Comparison of ENCODE assay signal across 8 cellular contexts in genomic region chr1:6785721-6786505, GRCh38. TPM values are rescaled to one million over a fixed set of nuclear protein-coding genes. Genes with fewer than 3 reads are reported as not detected.
DNase-seq lines count a peak whose midpoint lies in the region; ATAC-seq, FAIRE-seq and TF ChIP-seq lines count a peak whose summit lies in the region.

No MANE protein-coding gene starts in this region.

- no peaks in the 10 kb centered on the region for H3K9me3 Mint-ChIP-seq in Caco-2 (ENCODE audit: unreplicated experiment)

- no peaks in the 10 kb centered on the region for H4K20me1 ChIP-seq in keratinocyte (ENCODE audit: control insufficient read depth, extremely low read depth, insufficient read depth, low read length)

- intact Hi-C loops in Caco-2 (cut with micrococcal nuclease; ENCODE audit: unreplicated experiment): loop anchor here (2.0 to 10.0 kb wide), 2 partner anchors 59 to 429 kb away; no protein-coding TSS in a partner anchor

- H3K4me1 ChIP-seq in Caco-2 (0 out of 2 replicates have a peak, but pooled peaks cover 5% of the 10 kb centered on the region), keratinocyte (ENCODE audit: control insufficient read depth, extremely low read depth, insufficient read depth, low read length) (peaks cover 15% of the 10 kb centered on the region)

- H3K79me2 ChIP-seq in keratinocyte (ENCODE audit: control insufficient read depth, insufficient read depth, low read length): peaks cover 48% of the 10 kb centered on the region

- TF ChIP-seq CTCF in Caco-2 (IDR thresholded peaks at IDR 0.05; ENCODE audit: insufficient read depth in 1 of 2, low read depth in 1 of 2, low read length in 1 of 2, severe bottlenecking in 1 of 2, unreplicated experiment in 1 of 2) (peak in 1 of 2 experiments; percentile 33), bronchial epithelial cell (IDR thresholded peaks at IDR 0.05; ENCODE audit: insufficient read depth, low read length, severe bottlenecking) (peak; percentile 32), keratinocyte (optimal IDR thresholded peaks at IDR 0.05 in 1 of 3, IDR thresholded peaks at IDR 0.05 in 1 of 3, conservative IDR thresholded peaks at IDR 0.05 in 1 of 3; ENCODE audit: extremely low read depth in 1 of 3, insufficient read depth in 2 of 3, low read length in 3 of 3) (peak in 1 of 3 experiments; percentile 22)

- H3K4me2 ChIP-seq in keratinocyte (ENCODE audit: control insufficient read depth, extremely low read depth, insufficient read depth, low read depth, low read length): peak overlapping the region; percentile 97

- peak overlapping the region; percentile 79 for H3K9ac ChIP-seq in keratinocyte (ENCODE audit: control insufficient read depth, extremely low read depth, insufficient read depth, low read length)

- peak overlapping the region; percentile 97 for H3K27ac Mint-ChIP-seq in Caco-2 (ENCODE audit: unreplicated experiment)

- H3K4me3 Mint-ChIP-seq in Caco-2 (ENCODE audit: unreplicated experiment): peak overlapping the region; percentile 100

- H3K36me3 Mint-ChIP-seq in Caco-2 (ENCODE audit: insufficient read depth, unreplicated experiment): peaks cover 20% of the 10 kb centered on the region

- H3K27ac ChIP-seq in keratinocyte (ENCODE audit: control insufficient read depth, insufficient read depth, low read length): peak overlapping the region; percentile 51

- no peaks in the 10 kb centered on the region for H3K9me1 ChIP-seq in keratinocyte (ENCODE audit: control insufficient read depth, extremely low read depth, insufficient read depth, low read length)

- H3K9me3 ChIP-seq in Caco-2 (no peaks in the 10 kb centered on the region), keratinocyte (ENCODE audit: control insufficient read depth, low read depth, low read length) (no peaks in the 10 kb centered on the region)

- H2AFZ ChIP-seq in keratinocyte (ENCODE audit: control insufficient read depth, low read length): peak overlapping the region; percentile 35

- POLR2A ChIA-PET in Caco-2 (lab: Charles Lee): interaction anchor here (0.7 to 1.8 kb wide), 3 partner anchors 10 to 85 kb away, joined by 3 to 15 read pairs (median 6); partner anchors contain the start of gene DNAJC11

- CTCF ChIA-PET in Caco-2 (lab: Charles Lee): interaction anchor here (1.1 to 1.4 kb wide), 2 partner anchors 66 to 84 kb away, joined by 4 to 9 read pairs; partner anchors contain the start of gene DNAJC11

- dilution Hi-C loops in keratinocyte (cut with MboI; ENCODE audit: extremely low pct_ligation_motif_present, low sequenced_read_pairs): no loop called here

- peaks cover 28% of the 10 kb centered on the region for H3K4me1 Mint-ChIP-seq in Caco-2 (ENCODE audit: low read depth, unreplicated experiment)

- ATAC-seq in HG02759 (IDR thresholded peaks at IDR 0.05; ENCODE audit: unreplicated experiment): peak; percentile 22
- ATAC-seq in GM21529 (IDR thresholded peaks at IDR 0.05; ENCODE audit: unreplicated experiment): no peak
- no peak for ATAC-seq in GM21381 (IDR thresholded peaks at IDR 0.05; ENCODE audit: unreplicated experiment)

- DNase-seq in Caco-2: peak; percentile 30 to 55
- peak; percentile 15 to 45 (median 34) for DNase-seq in T-helper 2 cell
- DNase-seq in bronchial epithelial cell (ENCODE audit: low read depth): no peak
- no peak for DNase-seq in keratinocyte (ENCODE audit: low read depth, low spot score)
- peak; percentile 16 for DNase-seq in stimulated activated CD4-positive, alpha-beta T cell treated with anti-CD3 and anti-CD28 coated beads, Interleukin-1b, Interleukin-23, amount 100 ng/mL, for 48 hours

- H3K27me3 ChIP-seq in Caco-2 (replicated peaks; ENCODE audit: control insufficient read depth, insufficient read depth, low read length) (no peaks in the 10 kb centered on the region), bronchial epithelial cell (ENCODE audit: control insufficient read depth, insufficient read depth, low read length) (no peaks in the 10 kb centered on the region), keratinocyte (ENCODE audit: control insufficient read depth, extremely low read depth, insufficient read depth, low read length) (no peaks in the 10 kb centered on the region)

- no peaks in the 10 kb centered on the region for H3K27me3 Mint-ChIP-seq in Caco-2 (ENCODE audit: insufficient read depth, unreplicated experiment)

- BruUV-seq in Caco-2 (replicated peaks; lab: Mats Ljungman, UMichigan): no TSS peak

- H3K4me3 ChIP-seq in Caco-2 (ENCODE audit: low read depth, low read length): peak overlapping the region; percentile 58
- peak overlapping the region; percentile 60 for H3K4me3 ChIP-seq in bronchial epithelial cell (ENCODE audit: low read depth, low read length)
- peak overlapping the region; percentile 76 to 87 (median 76) for H3K4me3 ChIP-seq in keratinocyte (ENCODE audit: control insufficient read depth in 2 of 3, extremely low read depth in 1 of 3, insufficient read depth in 2 of 3, low read depth in 1 of 3, low read length in 3 of 3)

- H3K36me3 ChIP-seq in Caco-2 (ENCODE audit: control insufficient read depth, insufficient read depth, low read length): no peaks in the 10 kb centered on the region; the same call in 1 of the 2 replicates
- peaks cover 1% of the 10 kb centered on the region for H3K36me3 ChIP-seq in bronchial epithelial cell (ENCODE audit: control insufficient read depth, insufficient read depth, low read length)
- H3K36me3 ChIP-seq in keratinocyte (ENCODE audit: control insufficient read depth in 2 of 2, extremely low read depth in 1 of 2, insufficient read depth in 2 of 2, low read length in 2 of 2): peaks cover 0 to 4% of the 10 kb centered on the region in 2 experiments

- FAIRE-seq in bronchial epithelial cell (lab: Jason Lieb, UNC) (no peak), keratinocyte (lab: Jason Lieb, UNC) (no peak)

RNA-seq across cellular contexts. Expression of gene CAMTA1, which starts 0.7 kb away (rescaled TPM):
- total RNA-seq in Caco-2 (2022) (60.0 and 61.4 TPM in 2 replicates), bronchial epithelial cell (62.3 and 68.2 TPM in 2 replicates)
- polyA plus RNA-seq in keratinocyte: 30.5 to 54.4 TPM (median 51.4 TPM) in 3 replicates
- 25.0 TPM for polyA plus RNA-seq in keratinocyte (2011; ENCODE audit: low read depth)
- polyA plus RNA-seq in keratinocyte (2011; cell fraction: cytosol; rRNA removed): 56.1 and 88.2 TPM in 2 replicates
- polyA plus RNA-seq in keratinocyte (2011; cell fraction: nucleus; rRNA removed): 20.1 and 23.8 TPM in 2 replicates
- polyA plus RNA-seq in keratinocyte (2012; ENCODE audit: low replicate concordance): 75.3 and 124 TPM in 2 replicates
- polyA minus RNA-seq in keratinocyte: 6.7 to 24.4 TPM (median 22.7 TPM) in 3 replicates
- 17.3 TPM for polyA minus RNA-seq in keratinocyte (2011; cell fraction: cytosol; rRNA and poly(A)+ RNA removed)
- polyA minus RNA-seq in keratinocyte (2011; cell fraction: nucleus; rRNA and poly(A)+ RNA removed): 11.2 and 15.7 TPM in 2 replicates

Comparison
In these comparisons a context has a peak if more than half of its experiments do, and no peak if none do; other contexts are left out.
1. DNase-seq: peak in Caco-2 (2 of 2), T-helper 2 cell (5 of 5) and stimulated activated CD4-positive, alpha-beta T cell treated with anti-CD3 and anti-CD28 coated beads, Interleukin-1b, Interleukin-23, amount 100 ng/mL, for 48 hours (single experiment); none in bronchial epithelial cell (single experiment) and keratinocyte (single experiment).
2. Peak in every context shown above with its lines, with median percentiles within 50 percentile points of each other: H3K4me3 ChIP-seq.